1 cellular context compared by ENCODE assay signal in genomic region chr11:45211732-45212131, GRCh38.
TF ChIP-seq lines count a peak whose summit lies in the region.

No MANE protein-coding gene starts in this region.

TF ChIP-seq in HCT116, 20 proteins besides CTCF, POLR2A, EP300 and RAD21:
- TF ChIP-seq SRF (IDR thresholded peaks at IDR 0.05; ENCODE audit: low read depth) (no peak), POLR2AphosphoS5 (IDR thresholded peaks at IDR 0.05; ENCODE audit: low read depth, low read length) (no peak), ZNF274 (IDR thresholded peaks at IDR 0.05; ENCODE audit: low read depth, low read length) (no peak), ELF1 (IDR thresholded peaks at IDR 0.05; ENCODE audit: borderline replicate concordance, low read depth) (no peak), ZBTB33 (IDR thresholded peaks at IDR 0.05; ENCODE audit: extremely low read depth, insufficient replicate concordance, low read length) (no peak), TCF7L2 (IDR thresholded peaks at IDR 0.05; ENCODE audit: borderline replicate concordance, extremely low read depth, insufficient read depth, insufficient read length) (no peak), EZH2phosphoT487 (IDR thresholded peaks at IDR 0.05; ENCODE audit: borderline replicate concordance) (no peak), FOSL1 (IDR thresholded peaks at IDR 0.05; ENCODE audit: low read depth) (no peak), SP1 (IDR thresholded peaks at IDR 0.05; ENCODE audit: low read depth) (no peak), EGR1 (IDR thresholded peaks at IDR 0.05; ENCODE audit: low read depth) (no peak), EZH2 (IDR thresholded peaks at IDR 0.05) (no peak), SIN3A (IDR thresholded peaks at IDR 0.05; ENCODE audit: low read depth) (no peak)
